Comparison of ENCODE assay signal across 11 cellular contexts in genomic region chr14:57485635-57486034, GRCh38. TPM values are rescaled to one million over a fixed set of nuclear protein-coding genes. Genes with fewer than 3 reads are reported as not detected.
DNase-seq lines count a peak whose midpoint lies in the region; ATAC-seq, FAIRE-seq and TF ChIP-seq lines count a peak whose summit lies in the region.
"Had no signal": no experiment of that assay in that cellular context is flagged by ENCODE, and none has a peak within 500 bp of the region (broad histone marks: within the 10 kb centered on the region; RNA-seq: fewer than 3 reads in every experiment).

No MANE protein-coding gene starts in this region.

- H3K4me1 Mint-ChIP-seq in naive B cell: no peaks in the 10 kb centered on the region
- H3K4me1 Mint-ChIP-seq in MCF 10A (ENCODE audit: insufficient read depth, unreplicated experiment): no peaks in the 10 kb centered on the region

- no peak for FAIRE-seq in frontal cortex (lab: Jason Lieb, UNC)
- FAIRE-seq: RCC 7860 had no signal

- peak; percentile 86 for ATAC-seq in GM19025 (IDR thresholded peaks at IDR 0.05; ENCODE audit: low read depth, unreplicated experiment)
- peak; percentile 93 for ATAC-seq in GM21717 (IDR thresholded peaks at IDR 0.05; ENCODE audit: unreplicated experiment)
- peak; percentile 99 for ATAC-seq in HG03159 (IDR thresholded peaks at IDR 0.05; ENCODE audit: unreplicated experiment)
- ATAC-seq in naive B cell (ENCODE audit: low read depth in 2 of 2): peak; percentile 53 to 70

- peaks cover 0 to 13% (median 12%) of the 10 kb centered on the region in 3 donors for H3K27me3 Mint-ChIP-seq in naive B cell
- H3K27me3 Mint-ChIP-seq in MCF 10A (ENCODE audit: insufficient read depth, unreplicated experiment): no peaks in the 10 kb centered on the region

- intact Hi-C loops in MCF 10A (cut with micrococcal nuclease): loop anchor here (2.0 kb wide), 2 partner anchors 207 to 385 kb away; no protein-coding TSS in a partner anchor

- CTCF ChIA-PET in RWPE1 (lab: Yijun Ruan, JAX) (interaction anchor here (0.7 to 1.0 kb wide), 3 partner anchors 14 to 60 kb away, joined by 3 to 5 read pairs (median 3); no protein-coding TSS in a partner anchor), MCF 10A (lab: Yijun Ruan, JAX) (interaction anchor here (0.6 to 2.7 kb wide), 18 partner anchors 8 to 1888 kb away, joined by 3 to 15 read pairs (median 4); no protein-coding TSS in a partner anchor)

- H3K27ac Mint-ChIP-seq in naive B cell (no peak overlapping the region), MCF 10A (ENCODE audit: low read depth, unreplicated experiment) (no peak overlapping the region)
- H3K27ac Mint-ChIP-seq: HFFc6 had no signal

- TF ChIP-seq CTCF in RWPE1 (conservative IDR thresholded peaks at IDR 0.05; ENCODE audit: low read depth) (no peak), MCF 10A (IDR thresholded peaks at IDR 0.05; ENCODE audit: unreplicated experiment) (no peak)

- H3K27ac ChIP-seq in RWPE1: no peak overlapping the region

- no TSS peak for BruUV-seq in MCF 10A (replicated peaks; lab: Mats Ljungman, UMichigan)

- no peak overlapping the region for H3K4me3 Mint-ChIP-seq in naive B cell
- H3K4me3 Mint-ChIP-seq in MCF 10A (ENCODE audit: unreplicated experiment): no peak overlapping the region
- H3K4me3 Mint-ChIP-seq: HFFc6 had no signal

- H3K9me3 Mint-ChIP-seq in naive B cell (peaks cover 0 to 8% (median 0%) of the 10 kb centered on the region in 7 donors), MCF 10A (ENCODE audit: unreplicated experiment) (no peaks in the 10 kb centered on the region)
- H3K9me3 Mint-ChIP-seq: HFFc6 had no signal

- H3K36me3 Mint-ChIP-seq in naive B cell: no peaks in the 10 kb centered on the region
- no peaks in the 10 kb centered on the region for H3K36me3 Mint-ChIP-seq in MCF 10A (ENCODE audit: insufficient read depth, unreplicated experiment)

- POLR2A ChIA-PET in RWPE1 (lab: Yijun Ruan, JAX; ENCODE audit: low non-redundant PET): no interaction called here
- POLR2A ChIA-PET in MCF 10A (lab: Yijun Ruan, JAX): no interaction called here

- DNase-seq in naive B cell (no peak), frontal cortex (ENCODE audit: low spot score in 2 of 2) (no peak), RWPE1 (ENCODE audit: low spot score) (no peak), MCF 10A (ENCODE audit: unreplicated experiment) (no peak)
- DNase-seq: activated CD4-positive, CD25-positive, alpha-beta regulatory T cell; HFFc6; NCI-H1436 had no signal

RNA-seq across cellular contexts. Expression of gene CCDC198, which starts 8.0 kb away (rescaled TPM):
- polyA plus RNA-seq in naive B cell (ENCODE audit: low read depth in 6 of 6): not detected
- total RNA-seq in frontal cortex: not detected
- total RNA-seq in MCF 10A (2022): not detected in 2 replicates
- total RNA-seq: HFFc6 had no signal
